ENCODE assay signal across 26 cellular contexts in genomic region chr22:42708393-42708792, GRCh38.
"Had no signal": no experiment of that assay in that cellular context is flagged by ENCODE, and none has a peak within 500 bp of the region (broad histone marks: within the 10 kb centered on the region; RNA-seq: fewer than 3 reads in every experiment).

No MANE protein-coding gene starts in this region.

- H3K4me3 ChIP-seq: pancreas, prostate gland, right lobe of liver, sigmoid colon, stomach, thoracic aorta, thyroid gland, tibial nerve, upper lobe of left lung, vagina had no signal

- H3K27me3 ChIP-seq: pancreas, right lobe of liver, sigmoid colon, stomach, thyroid gland, tibial nerve, upper lobe of left lung, vagina had no signal

- H3K4me1 ChIP-seq: prostate gland had no signal

- H3K9me3 ChIP-seq: neutrophil, pancreas, prostate gland, right lobe of liver, stomach, thyroid gland, vagina had no signal

- ATAC-seq: natural killer cell treated with Interleukin-12 subunit alpha and Interleukin-12 subunit beta and Interleukin-15 and Interleukin-18, amount 100 ng/mL, for 72 hours; pancreas; right cardiac atrium; right lobe of liver; stimulated activated effector memory CD8-positive, alpha-beta T cell treated with anti-CD3 and anti-CD28 coated beads, Interleukin-12 subunit alpha, Interleukin-12 subunit beta, amount 100 ng/mL, for 72 hours; stimulated activated naive B cell treated with anti-CD40 and anti-IgM and Interleukin-4, amounts not matched to agents 10 μg/mL and 1 μg/mL and 100 μg/mL, for 72 hours had no signal

- H3K27ac ChIP-seq: neutrophil, pancreas, prostate gland, right lobe of liver, sigmoid colon, stomach, thoracic aorta, thyroid gland, tibial nerve, upper lobe of left lung, vagina had no signal

- FAIRE-seq: pancreas, small intestine, urothelium cell line had no signal

- H3K36me3 ChIP-seq: neutrophil, pancreas, prostate gland, right lobe of liver, sigmoid colon, stomach, thoracic aorta, thyroid gland, upper lobe of left lung had no signal

- DNase-seq: nephron progenitor cell; nucleus accumbens; pancreas; retina; right lobe of liver; sigmoid colon; small intestine; stimulated activated CD4-positive, alpha-beta T cell treated with anti-CD3 and anti-CD28 coated beads, Interleukin-15, amount 100 ng/mL, for 24 hours; stimulated activated CD4-positive, alpha-beta T cell treated with anti-CD3 and anti-CD28 coated beads, Interleukin-2, amount 100 ng/mL, for 24 hours; stimulated activated CD4-positive, alpha-beta T cell treated with anti-CD3 and anti-CD28 coated beads, Interleukin-2, amount 100 ng/mL, for 48 hours; stimulated activated CD4-positive, alpha-beta T cell treated with anti-CD3 and anti-CD28 coated beads, Interleukin-4, amount 100 ng/mL, for 24 hours; stimulated activated naive B cell treated with anti-CD40 and anti-IgM and Interleukin-4, amounts not matched to agents 10 μg/mL and 1 μg/mL and 100 μg/mL, for 72 hours; stimulated activated naive CD4-positive, alpha-beta T cell treated with Interleukin-2 at 50 U/mL for 16 hours; stomach; thyroid gland; trophoblast cell; upper lobe of left lung had no signal
